Comparison of ENCODE assay signal across 1 cellular context in the genomic region with DNA sequence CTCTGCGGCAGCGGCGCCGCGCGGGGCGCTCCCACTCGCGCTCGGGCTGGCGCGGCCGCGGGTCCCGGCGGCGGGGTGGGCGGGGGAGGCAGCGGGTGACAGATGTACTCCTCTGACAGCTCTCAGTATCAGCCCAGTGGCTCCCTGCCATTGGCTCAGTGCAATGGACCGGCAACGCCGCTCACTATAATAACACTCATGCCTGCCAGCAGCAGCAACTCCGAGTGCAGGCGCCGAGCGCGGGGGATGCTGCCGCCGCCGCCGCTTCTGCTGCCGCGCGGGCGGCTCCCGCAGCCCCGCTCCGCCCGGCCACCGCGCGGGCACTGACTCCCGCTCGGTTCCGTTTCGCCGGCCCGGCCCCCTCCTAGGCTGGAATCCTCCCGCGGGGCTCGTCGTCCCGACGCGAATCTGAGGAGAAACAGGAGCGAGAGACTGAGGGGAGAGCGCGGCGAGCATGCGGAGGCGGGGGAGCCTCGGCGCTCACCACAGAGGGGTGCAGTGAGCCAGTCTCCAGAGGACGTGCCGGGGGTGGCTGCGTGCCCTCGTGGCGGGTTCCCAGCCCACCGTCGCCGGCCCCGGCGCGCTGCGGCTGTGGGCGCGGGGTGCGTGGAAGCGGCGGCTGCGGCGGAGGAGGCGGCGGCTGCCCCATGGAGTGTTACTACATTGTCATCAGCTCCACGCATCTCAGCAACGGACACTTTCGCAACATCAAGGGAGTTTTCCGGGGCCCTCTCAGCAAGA.
A peak's percentile ranks its signal among the peaks of the same experiment; 100 is the strongest.
TF ChIP-seq lines count a peak whose summit lies in the region.

TSS of gene ZNF804A (plus strand) at position 217 of the 741 bp plus-strand sequence. CDS start at position 648, 431 bp downstream.

TF ChIP-seq in GM12878, 131 proteins besides CTCF, POLR2A, EP300 and RAD21 (continued from another document):
- TF ChIP-seq IKZF1 (conservative IDR thresholded peaks at IDR 0.05) = 0 out of 2 replicates have a peak, but pooled peaks have one; percentile 16
- no peak for TF ChIP-seq IRF4 (IDR thresholded peaks at IDR 0.05; ENCODE audit: low read depth, low read length)
